1 cellular context compared by ENCODE assay signal in genomic region chr6:111685506-111685905, GRCh38.
TF ChIP-seq lines count a peak whose summit lies in the region.

No MANE protein-coding gene starts in this region.

TF ChIP-seq in WTC11, 78 proteins besides CTCF, POLR2A, EP300 and RAD21 (continued from another document):
- no peak for TF ChIP-seq USF2 (CRISPR knock-in tag; IDR thresholded peaks at IDR 0.05)
- no peak for TF ChIP-seq CBFB (CRISPR knock-in tag; IDR thresholded peaks at IDR 0.05; ENCODE audit: low read depth)
